ENCODE assay signal across 1 cellular context in genomic region chr22:30422481-30423295, GRCh38.
TF ChIP-seq lines count a peak whose summit lies in the region.

No MANE protein-coding gene starts in this region.

TF ChIP-seq in IMR-90, 13 proteins besides CTCF, POLR2A, EP300 and RAD21:
- TF ChIP-seq BHLHE40 (IDR thresholded peaks at IDR 0.05; ENCODE audit: low read depth, low read length) = peak; percentile 40
- no peak for TF ChIP-seq MAZ (IDR thresholded peaks at IDR 0.05; ENCODE audit: borderline replicate concordance, low read depth, low read length)
- TF ChIP-seq MXI1 (IDR thresholded peaks at IDR 0.05; ENCODE audit: borderline replicate concordance, low read depth, low read length) = no peak
- TF ChIP-seq SMC3 (IDR thresholded peaks at IDR 0.05; ENCODE audit: low read depth, low read length) = no peak
- no peak for TF ChIP-seq USF2 (IDR thresholded peaks at IDR 0.05; ENCODE audit: low read depth, low read length)
- no peak for TF ChIP-seq RFX5 (IDR thresholded peaks at IDR 0.05; ENCODE audit: low read depth, low read length)
- TF ChIP-seq CHD1 (IDR thresholded peaks at IDR 0.05; ENCODE audit: low read depth, low read length) = 0 out of 2 replicates have a peak, but pooled peaks have one; percentile 12
- TF ChIP-seq CEBPB (IDR thresholded peaks at IDR 0.05; ENCODE audit: low read depth, low read length) = peak; percentile 78
- peak; percentile 77 for TF ChIP-seq MAFK (IDR thresholded peaks at IDR 0.05; ENCODE audit: low read depth, low read length)
- peak; percentile 95 for TF ChIP-seq FOS (IDR thresholded peaks at IDR 0.05; ENCODE audit: low read depth, low read length)
- 0 out of 2 replicates have a peak, but pooled peaks have one; percentile 48 for TF ChIP-seq NFE2L2 (IDR thresholded peaks at IDR 0.05; ENCODE audit: low read depth, low read length)
- TF ChIP-seq ELK1 (IDR thresholded peaks at IDR 0.05; ENCODE audit: borderline replicate concordance, low read depth, low read length) = no peak
- no peak for TF ChIP-seq RCOR1 (IDR thresholded peaks at IDR 0.05; ENCODE audit: insufficient replicate concordance, low read length)
